In the genomic region with DNA sequence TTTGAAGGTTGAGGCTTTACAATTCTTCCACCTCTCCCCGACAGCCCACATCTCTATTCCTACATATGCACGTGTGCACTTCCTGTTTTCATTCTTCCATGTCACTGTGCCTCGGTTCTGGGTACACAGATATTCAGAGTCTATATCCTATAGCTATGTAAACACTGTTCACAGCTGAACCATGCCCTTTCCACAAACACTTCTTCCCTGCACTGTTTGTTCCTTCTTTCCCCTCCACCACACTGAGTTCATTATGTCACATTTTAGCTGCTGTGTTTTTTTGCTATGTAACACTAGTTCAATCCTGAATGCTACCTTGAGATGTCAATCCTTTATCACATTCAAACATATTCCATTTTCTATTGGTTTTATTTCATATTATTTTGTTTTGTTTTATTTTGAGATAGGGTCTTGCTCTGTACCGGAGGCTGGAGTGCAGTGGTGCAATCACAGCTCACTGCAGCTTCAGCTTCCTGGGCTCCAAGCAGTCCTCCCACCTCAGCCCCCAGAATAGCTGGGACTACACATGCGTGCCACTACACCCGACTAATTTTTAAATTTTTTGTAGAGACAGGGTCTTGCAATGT, we compare ENCODE assay signal across 11 cellular contexts. TPM values are rescaled to one million over a fixed set of nuclear protein-coding genes. Genes with fewer than 3 reads are reported as not detected.
A peak's percentile ranks its signal among the peaks of the same experiment; 100 is the strongest.
DNase-seq lines count a peak whose midpoint lies in the region; ATAC-seq and TF ChIP-seq lines count a peak whose summit lies in the region.
"Had no signal": no experiment of that assay in that cellular context is flagged by ENCODE, and none has a peak within 500 bp of the region (broad histone marks: within the 10 kb centered on the region; RNA-seq: fewer than 3 reads in every experiment).

No MANE protein-coding gene starts in this region.

- no peak overlapping the region for H3K9ac ChIP-seq in H9 (ENCODE audit: extremely low read depth, insufficient read length, low read length)

- ATAC-seq in CD4-positive, CD25-positive, alpha-beta regulatory T cell (ENCODE audit: low read depth in 2 of 2), result peak in 1 of 2 donors; percentile 37
- ATAC-seq in esophagus mucosa (peak; percentile 25), HG03460 (IDR thresholded peaks at IDR 0.05; ENCODE audit: unreplicated experiment) (no peak), GM21526 (IDR thresholded peaks at IDR 0.05; ENCODE audit: low FRiP score, unreplicated experiment) (no peak), HG03520 (IDR thresholded peaks at IDR 0.05; ENCODE audit: unreplicated experiment) (no peak)
- no peak for ATAC-seq in natural killer cell treated with Interleukin-12 subunit alpha and Interleukin-12 subunit beta and Interleukin-15 and Interleukin-18, amount 100 ng/mL, for 72 hours
- ATAC-seq: PC-3 had no signal

- H3K4me3 Mint-ChIP-seq in CD4-positive, CD25-positive, alpha-beta regulatory T cell, result peak overlapping the region in 3 of 4 donors; percentile 18 to 68 (median 53)
- H3K4me3 Mint-ChIP-seq in H9, result no peak overlapping the region
- H3K4me3 Mint-ChIP-seq in natural killer cell treated with Interleukin-12 subunit alpha and Interleukin-12 subunit beta and Interleukin-15 and Interleukin-18, amount 100 ng/mL, for 72 hours, result no peak overlapping the region

- no peaks in the 10 kb centered on the region for H4K20me1 ChIP-seq in H9 (ENCODE audit: control insufficient read depth, insufficient read depth, insufficient read length)

- peaks cover 6 to 28% (median 11%) of the 10 kb centered on the region in 4 donors for H3K4me1 Mint-ChIP-seq in CD4-positive, CD25-positive, alpha-beta regulatory T cell
- H3K4me1 Mint-ChIP-seq in H9, result no peaks in the 10 kb centered on the region
- peaks cover 12 to 14% of the 10 kb centered on the region in 2 donors for H3K4me1 Mint-ChIP-seq in natural killer cell treated with Interleukin-12 subunit alpha and Interleukin-12 subunit beta and Interleukin-15 and Interleukin-18, amount 100 ng/mL, for 72 hours (ENCODE audit: low read depth in 2 of 2)

- no peaks in the 10 kb centered on the region for H3K36me3 ChIP-seq in CD4-positive, CD25-positive, alpha-beta regulatory T cell (ENCODE audit: control insufficient read depth, insufficient read depth, low read length)

- no peaks in the 10 kb centered on the region for H3K27me3 Mint-ChIP-seq in CD4-positive, CD25-positive, alpha-beta regulatory T cell
- peaks cover 2% of the 10 kb centered on the region for H3K27me3 Mint-ChIP-seq in H9 (ENCODE audit: low read depth)
- H3K27me3 Mint-ChIP-seq in natural killer cell treated with Interleukin-12 subunit alpha and Interleukin-12 subunit beta and Interleukin-15 and Interleukin-18, amount 100 ng/mL, for 72 hours, result no peaks in the 10 kb centered on the region

- H3K27ac ChIP-seq in CD4-positive, CD25-positive, alpha-beta regulatory T cell (ENCODE audit: insufficient read depth, low read length, poor library complexity, severe bottlenecking), result peak overlapping the region; percentile 39
- H3K27ac ChIP-seq in H9 (ENCODE audit: insufficient read length, low read depth, low read length), result no peak overlapping the region

- H3K4ac ChIP-seq in H9 (ENCODE audit: low read depth, low read length), result no peak overlapping the region

- no peak overlapping the region for H2BK20ac ChIP-seq in H9 (ENCODE audit: low read depth, low read length, poor library complexity, severe bottlenecking)

- DNase-seq in CD4-positive, CD25-positive, alpha-beta regulatory T cell, result no peak
- DNase-seq in H9 (no peak), OCI-M1 (lab: John Stamatoyannopoulos, UW) (peak; percentile 59)
- no peak for DNase-seq in natural killer cell treated with Interleukin-12 subunit alpha and Interleukin-12 subunit beta and Interleukin-15 and Interleukin-18, amount 100 ng/mL, for 72 hours (ENCODE audit: low spot score)
- DNase-seq: DMS 273 treated with DMSO at 0.1 percent for 48 hours, NCI-H1105 treated with DMSO at 0.1 percent for 48 hours, PC-3 had no signal

- no peak for TF ChIP-seq CTCF in H9 (conservative IDR thresholded peaks at IDR 0.05)

- WGBS in H9 (ENCODE audit: extremely low coverage, insufficient read length, low lambda C conversion rate), result no CpG with 5 or more reads among the region's 6 CpGs

- no peaks in the 10 kb centered on the region for H3K9me3 ChIP-seq in CD4-positive, CD25-positive, alpha-beta regulatory T cell (ENCODE audit: control insufficient read depth in 2 of 2, low read length in 2 of 2)
- H3K9me3 ChIP-seq in H9 (ENCODE audit: control insufficient read depth, low read depth, low read length), result no peaks in the 10 kb centered on the region

- no peak overlapping the region for H3K18ac ChIP-seq in H9 (ENCODE audit: insufficient read length, low read depth, low read length)

- no peak overlapping the region for H2AFZ ChIP-seq in H9 (ENCODE audit: low read length)

- H2BK15ac ChIP-seq in H9 (ENCODE audit: low read depth, low read length), result no peak overlapping the region

- no peak overlapping the region for H2BK120ac ChIP-seq in H9 (ENCODE audit: low read depth, low read length, poor library complexity, severe bottlenecking)

- no peaks in the 10 kb centered on the region for H3K79me1 ChIP-seq in H9 (ENCODE audit: insufficient read depth, low read depth, low read length, poor library complexity, severe bottlenecking)

- no peak overlapping the region for H3K23ac ChIP-seq in H9 (ENCODE audit: insufficient read length, low read depth, low read length)

- no peaks in the 10 kb centered on the region for H3K79me2 ChIP-seq in H9 (ENCODE audit: insufficient read depth, low read length)

- H4K91ac ChIP-seq in H9 (ENCODE audit: insufficient read length, low read depth, low read length), result no peak overlapping the region

- no peak overlapping the region for H4K5ac ChIP-seq in H9 (ENCODE audit: insufficient read length, low read depth, low read length)

- H2BK5ac ChIP-seq in H9 (ENCODE audit: insufficient read length, low read length), result no peak overlapping the region

- H3K4me1 ChIP-seq in CD4-positive, CD25-positive, alpha-beta regulatory T cell (ENCODE audit: control insufficient read depth, insufficient read depth, low read length, poor library complexity, severe bottlenecking), result peaks cover 17% of the 10 kb centered on the region
- H3K4me1 ChIP-seq in H9 (ENCODE audit: insufficient read depth, low read length), result no peaks in the 10 kb centered on the region

- peaks cover 4% of the 10 kb centered on the region for H3K36me3 Mint-ChIP-seq in CD4-positive, CD25-positive, alpha-beta regulatory T cell
- H3K36me3 Mint-ChIP-seq in H9 (ENCODE audit: insufficient read depth in 1 of 3, low read depth in 3 of 3), result no peaks in the 10 kb centered on the region
- no peaks in the 10 kb centered on the region for H3K36me3 Mint-ChIP-seq in natural killer cell treated with Interleukin-12 subunit alpha and Interleukin-12 subunit beta and Interleukin-15 and Interleukin-18, amount 100 ng/mL, for 72 hours

- H3K56ac ChIP-seq in H9 (ENCODE audit: insufficient read length, low read depth, low read length), result peak overlapping the region; percentile 82

- H4K8ac ChIP-seq in H9 (replicated peaks; ENCODE audit: insufficient read length, low read depth, low read length), result no peak overlapping the region

- H3K9me3 Mint-ChIP-seq in CD4-positive, CD25-positive, alpha-beta regulatory T cell, result peaks cover 0 to 1% (median 0%) of the 10 kb centered on the region in 7 donors
- no peaks in the 10 kb centered on the region for H3K9me3 Mint-ChIP-seq in H9
- H3K9me3 Mint-ChIP-seq in natural killer cell treated with Interleukin-12 subunit alpha and Interleukin-12 subunit beta and Interleukin-15 and Interleukin-18, amount 100 ng/mL, for 72 hours, result no peaks in the 10 kb centered on the region

- no peak overlapping the region for H3K4me2 ChIP-seq in H9 (ENCODE audit: insufficient read depth, insufficient read length, low read length)

- no peak overlapping the region for H2BK12ac ChIP-seq in H9 (ENCODE audit: insufficient read length, low read depth, low read length)

- H3T11ph ChIP-seq in H9 (ENCODE audit: low read length), result no peak overlapping the region

- no peak overlapping the region for H3K14ac ChIP-seq in H9 (ENCODE audit: insufficient read depth, low read length)

- no peak overlapping the region for H2AK5ac ChIP-seq in H9 (ENCODE audit: insufficient read length, low read length)

- peak overlapping the region; percentile 45 for H3K4me3 ChIP-seq in CD4-positive, CD25-positive, alpha-beta regulatory T cell (ENCODE audit: low read depth, low read length)

- peak overlapping the region; percentile 79 to 91 (median 80) for H3K27ac Mint-ChIP-seq in CD4-positive, CD25-positive, alpha-beta regulatory T cell
- no peak overlapping the region for H3K27ac Mint-ChIP-seq in H9
- H3K27ac Mint-ChIP-seq in natural killer cell treated with Interleukin-12 subunit alpha and Interleukin-12 subunit beta and Interleukin-15 and Interleukin-18, amount 100 ng/mL, for 72 hours, result no peak overlapping the region

- H3K23me2 ChIP-seq in H9 (ENCODE audit: insufficient read length, low read depth, low read length, poor library complexity, severe bottlenecking), result peaks cover 3% of the 10 kb centered on the region

- no peaks in the 10 kb centered on the region for H3K27me3 ChIP-seq in CD4-positive, CD25-positive, alpha-beta regulatory T cell (ENCODE audit: control insufficient read depth, insufficient read depth, low read length)
- no peaks in the 10 kb centered on the region for H3K27me3 ChIP-seq in H9 (ENCODE audit: insufficient read depth, low read length)

RNA-seq across cellular contexts. Expression of gene MAPK3, which starts 17.0 kb away (rescaled TPM):
- total RNA-seq in CD4-positive, CD25-positive, alpha-beta regulatory T cell, result 71.4 TPM
- 10 to 100 TPM in 1 of 4 donors, 1 to 10 TPM in 3; 7.3 to 12.6 (median 9.1) TPM for polyA plus RNA-seq in CD4-positive, CD25-positive, alpha-beta regulatory T cell
- total RNA-seq in H9 (2021), result 52.3 and 53.5 TPM in 2 replicates
- total RNA-seq in esophagus mucosa, result 126 TPM
- 10 to 100 TPM; 34.3 to 35.9 TPM for total RNA-seq in natural killer cell treated with Interleukin-12 subunit alpha and Interleukin-12 subunit beta and Interleukin-15 and Interleukin-18, amount 100 ng/mL, for 72 hours

RNA-seq across cellular contexts. Expression of gene GDPD3, which starts 26.7 kb away (rescaled TPM):
- 26.7 TPM for total RNA-seq in CD4-positive, CD25-positive, alpha-beta regulatory T cell
- polyA plus RNA-seq in CD4-positive, CD25-positive, alpha-beta regulatory T cell, result under 1 TPM in 2 of 4 donors, not detected in 2; 0.13 to 0.28 TPM
- total RNA-seq in H9 (2021) (3.8 and 4.0 TPM in 2 replicates), esophagus mucosa (85.3 TPM)
- 1 to 10 TPM; 1.6 to 5.6 TPM for total RNA-seq in natural killer cell treated with Interleukin-12 subunit alpha and Interleukin-12 subunit beta and Interleukin-15 and Interleukin-18, amount 100 ng/mL, for 72 hours

RNA-seq across cellular contexts. Expression of gene CORO1A, which starts 43.4 kb away (rescaled TPM):
- total RNA-seq in CD4-positive, CD25-positive, alpha-beta regulatory T cell, result 850 TPM
- polyA plus RNA-seq in CD4-positive, CD25-positive, alpha-beta regulatory T cell, result 1,000 to 10,000 TPM; 1,269 to 1,770 (median 1,540) TPM
- total RNA-seq in H9 (2021) (3.4 and 4.8 TPM in 2 replicates), esophagus mucosa (9.0 TPM)
- total RNA-seq in natural killer cell treated with Interleukin-12 subunit alpha and Interleukin-12 subunit beta and Interleukin-15 and Interleukin-18, amount 100 ng/mL, for 72 hours, result 1,000 to 10,000 TPM in 1 of 2 donors, 100 to 1,000 TPM in 1; 987 to 1,615 TPM

RNA-seq across cellular contexts. Expression of gene YPEL3, which starts 44.0 kb away (rescaled TPM):
- total RNA-seq in CD4-positive, CD25-positive, alpha-beta regulatory T cell, result 121 TPM
- polyA plus RNA-seq in CD4-positive, CD25-positive, alpha-beta regulatory T cell, result 100 to 1,000 TPM; 245 to 319 (median 297) TPM
- total RNA-seq in H9 (2021) (26.3 and 27.5 TPM in 2 replicates), esophagus mucosa (22.8 TPM)
- total RNA-seq in natural killer cell treated with Interleukin-12 subunit alpha and Interleukin-12 subunit beta and Interleukin-15 and Interleukin-18, amount 100 ng/mL, for 72 hours, result 10 to 100 TPM; 21.1 to 25.8 TPM

RNA-seq across cellular contexts. Expression of gene TBX6, which starts 48.3 kb away (rescaled TPM):
- total RNA-seq in CD4-positive, CD25-positive, alpha-beta regulatory T cell, result 0.42 TPM
- polyA plus RNA-seq in CD4-positive, CD25-positive, alpha-beta regulatory T cell, result under 1 TPM in 1 of 4 donors, not detected in 3; 0.29 TPM
- total RNA-seq in H9 (2021) (1.6 and 1.9 TPM in 2 replicates), esophagus mucosa (3.6 TPM)
- total RNA-seq in natural killer cell treated with Interleukin-12 subunit alpha and Interleukin-12 subunit beta and Interleukin-15 and Interleukin-18, amount 100 ng/mL, for 72 hours, result under 1 TPM; 0.29 to 0.78 TPM

Comparison
In these comparisons a context has a peak if more than half of its experiments do, and no peak if none do; other contexts are left out.
1. H3K27ac Mint-ChIP-seq: peak in CD4-positive, CD25-positive, alpha-beta regulatory T cell (3 of 3); none in H9 (0 of 3) and natural killer cell treated with Interleukin-12 subunit alpha and Interleukin-12 subunit beta and Interleukin-15 and Interleukin-18, amount 100 ng/mL, for 72 hours (0 of 2).
2. H3K4me3 Mint-ChIP-seq: peak in CD4-positive, CD25-positive, alpha-beta regulatory T cell (3 of 4); none in H9 (0 of 2) and natural killer cell treated with Interleukin-12 subunit alpha and Interleukin-12 subunit beta and Interleukin-15 and Interleukin-18, amount 100 ng/mL, for 72 hours (single experiment).
3. RNA of gene CORO1A, which starts 43.4 kb away (total RNA-seq): 987 to 1,615 TPM in natural killer cell treated with Interleukin-12 subunit alpha and Interleukin-12 subunit beta and Interleukin-15 and Interleukin-18, amount 100 ng/mL, for 72 hours and 850 TPM in CD4-positive, CD25-positive, alpha-beta regulatory T cell (single experiment); 9.0 TPM in esophagus mucosa (single experiment) and 3.4 to 4.8 TPM in H9; every median in the first group is over 10 times any median in the second.